16 cellular contexts compared by ENCODE assay signal in genomic region chr12:115260807-115261161, GRCh38.
DNase-seq lines count a peak whose midpoint lies in the region; ATAC-seq and TF ChIP-seq lines count a peak whose summit lies in the region.
"Had no signal": no experiment of that assay in that cellular context is flagged by ENCODE, and none has a peak within 500 bp of the region (broad histone marks: within the 10 kb centered on the region; RNA-seq: fewer than 3 reads in every experiment).

No MANE protein-coding gene starts in this region.

- DNase-seq in Caki2 (ENCODE audit: low read depth) (peak; percentile 3), M059J (ENCODE audit: low read depth) (peak; percentile 36), islet precursor cell (peak; percentile 64), H4 (ENCODE audit: low spot score) (no peak), NCI-H510A (lab: John Stamatoyannopoulos, UW) (no peak)
- DNase-seq: ACHN; AML-193; CD8-positive, alpha-beta T cell; DMS 273 treated with DMSO at 0.1 percent for 48 hours; DMS53; DND-41; H7; KG1 had no signal

- ATAC-seq in SK-N-SH treated with all-trans-retinoic acid at 6 μM for 48 hours, result no peak
- ATAC-seq: CD8-positive, alpha-beta T cell; GM23338; HCT116 had no signal

- in situ Hi-C loops in Caki2 (cut with HindIII; ENCODE audit: low pct_unique_long_range_greater_than_20kb, low sequenced_read_pairs), result no loop called here

TF ChIP-seq in SK-N-SH treated with all-trans-retinoic acid at 6 μM for 48 hours, 23 proteins besides CTCF, POLR2A, EP300 and RAD21:
- TF ChIP-seq ZFP30 (CRISPR knock-in tag; IDR thresholded peaks at IDR 0.05) (no peak), OSR1 (CRISPR knock-in tag; IDR thresholded peaks at IDR 0.05) (no peak), CSDC2 (CRISPR knock-in tag; IDR thresholded peaks at IDR 0.05) (no peak), ZC3H10 (CRISPR knock-in tag; IDR thresholded peaks at IDR 0.05) (no peak), ZNF70 (CRISPR knock-in tag; IDR thresholded peaks at IDR 0.05) (no peak), PATZ1 (CRISPR knock-in tag; IDR thresholded peaks at IDR 0.05; ENCODE audit: borderline replicate concordance) (no peak), RARB (CRISPR knock-in tag; IDR thresholded peaks at IDR 0.05) (no peak), TSHZ2 (CRISPR knock-in tag; IDR thresholded peaks at IDR 0.05) (no peak), SNAI2 (CRISPR knock-in tag; IDR thresholded peaks at IDR 0.05) (no peak), ZNF8 (CRISPR knock-in tag; IDR thresholded peaks at IDR 0.05) (no peak), ISL1 (CRISPR knock-in tag; IDR thresholded peaks at IDR 0.05) (no peak), BACH2 (CRISPR knock-in tag; IDR thresholded peaks at IDR 0.05; ENCODE audit: borderline replicate concordance) (no peak), TCF4 (CRISPR knock-in tag; IDR thresholded peaks at IDR 0.05; ENCODE audit: borderline replicate concordance) (no peak), PPARA (CRISPR knock-in tag; IDR thresholded peaks at IDR 0.05; ENCODE audit: borderline replicate concordance) (no peak), TOX (CRISPR knock-in tag; IDR thresholded peaks at IDR 0.05; ENCODE audit: borderline replicate concordance) (no peak), POU6F1 (CRISPR knock-in tag; IDR thresholded peaks at IDR 0.05; ENCODE audit: borderline replicate concordance, low read depth) (no peak)

Comparison
In these comparisons a context has a peak if more than half of its experiments do, and no peak if none do; other contexts are left out.
1. DNase-seq: peak in Caki2 (single experiment), M059J (single experiment) and islet precursor cell (single experiment); none in H4 (single experiment) and NCI-H510A (single experiment).